In the genomic region with DNA sequence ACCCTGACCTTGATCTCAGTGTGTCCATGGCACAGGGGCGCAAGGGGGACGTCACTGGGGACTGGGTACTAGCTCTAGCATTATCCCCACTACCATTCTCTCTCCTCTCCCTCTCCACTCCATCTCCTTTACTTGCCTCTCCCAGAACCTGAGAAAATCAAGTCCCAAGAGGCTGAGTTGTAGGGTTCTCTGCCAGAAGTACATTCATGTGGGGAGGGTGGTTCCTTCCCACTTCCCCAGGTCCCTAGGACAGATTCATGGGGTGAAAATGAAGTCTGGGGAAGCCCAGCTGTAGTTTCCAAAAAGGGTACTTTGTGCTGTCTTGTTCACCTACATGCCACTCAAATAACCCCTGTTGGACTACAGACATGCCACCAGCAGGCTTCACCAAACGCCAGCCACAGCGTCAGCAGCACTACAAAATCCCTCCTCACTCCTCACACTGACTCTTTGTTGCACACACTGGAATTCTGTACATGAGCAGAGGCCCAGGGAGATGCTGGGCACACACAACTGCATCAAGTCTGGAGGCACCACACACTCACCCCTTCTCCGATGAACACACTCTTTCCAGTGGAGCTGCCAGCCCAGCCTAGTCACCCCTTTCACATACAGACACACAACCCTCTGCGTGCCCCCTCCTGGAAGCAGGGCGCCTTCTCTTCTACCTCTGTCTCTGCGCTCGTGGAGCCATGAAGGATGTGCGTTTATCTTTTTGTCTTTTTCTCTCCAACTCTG, we compare ENCODE assay signal across 2 cellular contexts.
TF ChIP-seq lines count a peak whose summit lies in the region.

No MANE protein-coding gene starts in this region.

TF ChIP-seq in SK-N-SH, 30 proteins besides CTCF, POLR2A, EP300 and RAD21:
- TF ChIP-seq, protein P1, sequence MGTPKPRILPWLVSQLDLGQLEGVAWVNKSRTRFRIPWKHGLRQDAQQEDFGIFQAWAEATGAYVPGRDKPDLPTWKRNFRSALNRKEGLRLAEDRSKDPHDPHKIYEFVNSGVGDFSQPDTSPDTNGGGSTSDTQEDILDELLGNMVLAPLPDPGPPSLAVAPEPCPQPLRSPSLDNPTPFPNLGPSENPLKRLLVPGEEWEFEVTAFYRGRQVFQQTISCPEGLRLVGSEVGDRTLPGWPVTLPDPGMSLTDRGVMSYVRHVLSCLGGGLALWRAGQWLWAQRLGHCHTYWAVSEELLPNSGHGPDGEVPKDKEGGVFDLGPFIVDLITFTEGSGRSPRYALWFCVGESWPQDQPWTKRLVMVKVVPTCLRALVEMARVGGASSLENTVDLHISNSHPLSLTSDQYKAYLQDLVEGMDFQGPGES (IDR thresholded peaks at IDR 0.05; ENCODE audit: low read depth, low read length), result no peak
- TF ChIP-seq EZH2phosphoT487 (IDR thresholded peaks at IDR 0.05; ENCODE audit: borderline replicate concordance, low read depth), result no peak

TF ChIP-seq in SK-N-SH treated with all-trans-retinoic acid at 6 μM for 48 hours, 23 proteins besides CTCF, POLR2A, EP300 and RAD21:
- TF ChIP-seq ZFP3 (CRISPR knock-in tag; IDR thresholded peaks at IDR 0.05) (no peak), BACH2 (CRISPR knock-in tag; IDR thresholded peaks at IDR 0.05; ENCODE audit: borderline replicate concordance) (no peak), ESRRG (CRISPR knock-in tag; IDR thresholded peaks at IDR 0.05) (no peak), ZNF70 (CRISPR knock-in tag; IDR thresholded peaks at IDR 0.05) (no peak), TOX (CRISPR knock-in tag; IDR thresholded peaks at IDR 0.05; ENCODE audit: borderline replicate concordance) (no peak), ARNTL (CRISPR knock-in tag; IDR thresholded peaks at IDR 0.05; ENCODE audit: borderline replicate concordance, low read depth) (no peak)
- TF ChIP-seq, protein P2, sequence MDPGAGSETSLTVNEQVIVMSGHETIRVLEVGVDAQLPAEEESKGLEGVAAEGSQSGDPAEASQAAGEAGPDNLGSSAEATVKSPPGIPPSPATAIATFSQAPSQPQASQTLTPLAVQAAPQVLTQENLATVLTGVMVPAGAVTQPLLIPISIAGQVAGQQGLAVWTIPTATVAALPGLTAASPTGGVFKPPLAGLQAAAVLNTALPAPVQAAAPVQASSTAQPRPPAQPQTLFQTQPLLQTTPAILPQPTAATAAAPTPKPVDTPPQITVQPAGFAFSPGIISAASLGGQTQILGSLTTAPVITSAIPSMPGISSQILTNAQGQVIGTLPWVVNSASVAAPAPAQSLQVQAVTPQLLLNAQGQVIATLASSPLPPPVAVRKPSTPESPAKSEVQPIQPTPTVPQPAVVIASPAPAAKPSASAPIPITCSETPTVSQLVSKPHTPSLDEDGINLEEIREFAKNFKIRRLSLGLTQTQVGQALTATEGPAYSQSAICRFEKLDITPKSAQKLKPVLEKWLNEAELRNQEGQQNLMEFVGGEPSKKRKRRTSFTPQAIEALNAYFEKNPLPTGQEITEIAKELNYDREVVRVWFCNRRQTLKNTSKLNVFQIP (CRISPR knock-in tag; IDR thresholded peaks at IDR 0.05; ENCODE audit: borderline replicate concordance, low read depth), result no peak
- TF ChIP-seq, protein P3, sequence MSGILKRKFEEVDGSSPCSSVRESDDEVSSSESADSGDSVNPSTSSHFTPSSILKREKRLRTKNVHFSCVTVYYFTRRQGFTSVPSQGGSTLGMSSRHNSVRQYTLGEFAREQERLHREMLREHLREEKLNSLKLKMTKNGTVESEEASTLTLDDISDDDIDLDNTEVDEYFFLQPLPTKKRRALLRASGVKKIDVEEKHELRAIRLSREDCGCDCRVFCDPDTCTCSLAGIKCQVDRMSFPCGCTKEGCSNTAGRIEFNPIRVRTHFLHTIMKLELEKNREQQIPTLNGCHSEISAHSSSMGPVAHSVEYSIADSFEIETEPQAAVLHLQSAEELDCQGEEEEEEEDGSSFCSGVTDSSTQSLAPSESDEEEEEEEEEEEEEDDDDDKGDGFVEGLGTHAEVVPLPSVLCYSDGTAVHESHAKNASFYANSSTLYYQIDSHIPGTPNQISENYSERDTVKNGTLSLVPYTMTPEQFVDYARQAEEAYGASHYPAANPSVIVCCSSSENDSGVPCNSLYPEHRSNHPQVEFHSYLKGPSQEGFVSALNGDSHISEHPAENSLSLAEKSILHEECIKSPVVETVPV (CRISPR knock-in tag; IDR thresholded peaks at IDR 0.05), result no peak
- TF ChIP-seq, protein P4, sequence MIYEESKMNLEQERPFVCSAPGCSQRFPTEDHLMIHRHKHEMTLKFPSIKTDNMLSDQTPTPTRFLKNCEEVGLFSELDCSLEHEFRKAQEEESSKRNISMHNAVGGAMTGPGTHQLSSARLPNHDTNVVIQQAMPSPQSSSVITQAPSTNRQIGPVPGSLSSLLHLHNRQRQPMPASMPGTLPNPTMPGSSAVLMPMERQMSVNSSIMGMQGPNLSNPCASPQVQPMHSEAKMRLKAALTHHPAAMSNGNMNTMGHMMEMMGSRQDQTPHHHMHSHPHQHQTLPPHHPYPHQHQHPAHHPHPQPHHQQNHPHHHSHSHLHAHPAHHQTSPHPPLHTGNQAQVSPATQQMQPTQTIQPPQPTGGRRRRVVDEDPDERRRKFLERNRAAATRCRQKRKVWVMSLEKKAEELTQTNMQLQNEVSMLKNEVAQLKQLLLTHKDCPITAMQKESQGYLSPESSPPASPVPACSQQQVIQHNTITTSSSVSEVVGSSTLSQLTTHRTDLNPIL (CRISPR knock-in tag; IDR thresholded peaks at IDR 0.05; ENCODE audit: low read depth), result no peak
